Comparison of ENCODE assay signal across 8 cellular contexts in the genomic region with DNA sequence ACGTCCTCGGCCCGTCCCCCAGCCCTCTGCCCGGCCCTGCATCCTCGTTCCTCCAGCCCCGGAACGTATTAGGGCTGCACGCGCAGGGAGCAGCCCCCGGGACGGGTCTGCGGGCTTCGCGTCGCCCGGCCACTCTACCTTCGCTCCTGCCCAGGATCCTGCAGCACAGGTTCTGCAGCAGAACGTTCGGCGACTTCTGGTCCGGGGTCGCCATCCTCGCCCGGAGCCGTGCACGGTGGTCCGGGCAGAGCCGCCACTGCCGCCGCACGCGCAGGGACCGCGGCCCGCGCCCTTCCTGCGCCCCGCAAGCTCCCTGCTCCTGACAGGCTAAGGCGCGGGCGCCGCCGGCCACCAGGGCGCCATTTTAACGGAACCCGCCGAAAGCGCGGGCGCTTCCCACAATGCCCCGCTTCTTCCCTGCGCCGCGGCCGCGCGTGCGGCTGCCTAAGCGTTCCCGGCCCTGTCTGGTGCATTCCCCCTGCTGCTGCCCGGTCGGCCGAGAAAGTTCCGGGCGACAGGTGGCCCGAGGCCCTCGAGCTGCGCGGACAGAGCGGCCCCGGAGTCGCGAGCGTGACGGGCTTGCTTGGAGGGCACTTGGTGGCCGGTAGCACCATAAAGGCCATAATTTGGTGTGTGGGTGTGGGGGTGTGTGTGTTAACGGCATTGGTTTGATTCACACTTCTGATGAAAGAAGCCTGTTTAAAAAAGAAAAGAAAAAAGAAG. TPM values are rescaled to one million over a fixed set of nuclear protein-coding genes. Genes with fewer than 3 reads are reported as not detected.
DNase-seq lines count a peak whose midpoint lies in the region; ATAC-seq and TF ChIP-seq lines count a peak whose summit lies in the region.

A gene with protein sequence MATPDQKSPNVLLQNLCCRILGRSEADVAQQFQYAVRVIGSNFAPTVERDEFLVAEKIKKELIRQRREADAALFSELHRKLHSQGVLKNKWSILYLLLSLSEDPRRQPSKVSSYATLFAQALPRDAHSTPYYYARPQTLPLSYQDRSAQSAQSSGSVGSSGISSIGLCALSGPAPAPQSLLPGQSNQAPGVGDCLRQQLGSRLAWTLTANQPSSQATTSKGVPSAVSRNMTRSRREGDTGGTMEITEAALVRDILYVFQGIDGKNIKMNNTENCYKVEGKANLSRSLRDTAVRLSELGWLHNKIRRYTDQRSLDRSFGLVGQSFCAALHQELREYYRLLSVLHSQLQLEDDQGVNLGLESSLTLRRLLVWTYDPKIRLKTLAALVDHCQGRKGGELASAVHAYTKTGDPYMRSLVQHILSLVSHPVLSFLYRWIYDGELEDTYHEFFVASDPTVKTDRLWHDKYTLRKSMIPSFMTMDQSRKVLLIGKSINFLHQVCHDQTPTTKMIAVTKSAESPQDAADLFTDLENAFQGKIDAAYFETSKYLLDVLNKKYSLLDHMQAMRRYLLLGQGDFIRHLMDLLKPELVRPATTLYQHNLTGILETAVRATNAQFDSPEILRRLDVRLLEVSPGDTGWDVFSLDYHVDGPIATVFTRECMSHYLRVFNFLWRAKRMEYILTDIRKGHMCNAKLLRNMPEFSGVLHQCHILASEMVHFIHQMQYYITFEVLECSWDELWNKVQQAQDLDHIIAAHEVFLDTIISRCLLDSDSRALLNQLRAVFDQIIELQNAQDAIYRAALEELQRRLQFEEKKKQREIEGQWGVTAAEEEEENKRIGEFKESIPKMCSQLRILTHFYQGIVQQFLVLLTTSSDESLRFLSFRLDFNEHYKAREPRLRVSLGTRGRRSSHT (minus strand): TSS at position 387 of the 723 bp plus-strand sequence. CDS start 173 bp downstream, at position 214.

- no peaks in the 10 kb centered on the region for H3K9me3 ChIP-seq in HUES48 (ENCODE audit: control insufficient read depth, insufficient read depth, low read length)
- no peaks in the 10 kb centered on the region for H3K9me3 ChIP-seq in PC-3 (ENCODE audit: low read length)
- H3K9me3 ChIP-seq in mucosa of rectum (ENCODE audit: control insufficient read depth in 2 of 2, low read length in 2 of 2): no peaks in the 10 kb centered on the region

- no peaks in the 10 kb centered on the region for H3K9me2 ChIP-seq in PC-3 (replicated peaks; ENCODE audit: low read length)

- H3K79me2 ChIP-seq in PC-3 (ENCODE audit: low read length): peaks cover 56% of the 10 kb centered on the region

- ATAC-seq in GM21381 (IDR thresholded peaks at IDR 0.05; ENCODE audit: unreplicated experiment): peak; percentile 77
- peak; percentile 84 for ATAC-seq in PC-3

- peak within 1 kb of the TSS; percentile 92 for H3K4me2 ChIP-seq in PC-3 (ENCODE audit: low read length)

- intact Hi-C loops in PC-3 (cut with micrococcal nuclease): loop anchor here (5.0 kb wide), 1 partner anchor 61 kb away; no protein-coding TSS in a partner anchor

- DNase-seq in D341Med (ENCODE audit: low spot score) (peak; percentile 95), PC-3 (peak; percentile 72), activated T-cell treated with anti-CD3 and anti-CD28 coated beads for 48 hours (ENCODE audit: low read depth) (peak; percentile 78), epithelial cell of proximal tubule (ENCODE audit: low read depth) (no peak)
- peak; percentile 51 to 53 for DNase-seq in stimulated activated CD8-positive, alpha-beta memory T cell treated with anti-CD3 and anti-CD28 coated beads, Interleukin-4, amount 100 ng/mL, for 4 hours (ENCODE audit: low read depth in 2 of 2, low spot score in 1 of 2)

- peak within 1 kb of the TSS; percentile 93 for H3K27ac ChIP-seq in HUES48 (ENCODE audit: low read depth, low read length)
- H3K27ac ChIP-seq in PC-3 (ENCODE audit: low read length): peak within 1 kb of the TSS; percentile 96
- H3K27ac ChIP-seq in mucosa of rectum (ENCODE audit: low read depth in 2 of 2, low read length in 2 of 2): peak within 1 kb of the TSS; percentile 95 to 97

- TF ChIP-seq CTCF in PC-3 (conservative IDR thresholded peaks at IDR 0.05; ENCODE audit: low read depth, low read length): no peak
- no peak for TF ChIP-seq CTCF in epithelial cell of proximal tubule (conservative IDR thresholded peaks at IDR 0.05; ENCODE audit: low read depth, low read length)

- H2AFZ ChIP-seq in PC-3 (ENCODE audit: low read length): peak within 1 kb of the TSS; percentile 83

- H3K4me1 ChIP-seq in HUES48 (ENCODE audit: control insufficient read depth, insufficient read depth, low read length) (peaks cover 9% of the 10 kb centered on the region), PC-3 (ENCODE audit: insufficient read depth, low read length) (peaks cover 22% of the 10 kb centered on the region), mucosa of rectum (ENCODE audit: control insufficient read depth in 2 of 2, insufficient read depth in 2 of 2, low read length in 2 of 2) (peaks cover 6 to 14% of the 10 kb centered on the region in 2 donors)

- peak within 1 kb of the TSS; percentile 80 for H3K4me3 ChIP-seq in HUES48 (ENCODE audit: low read depth, low read length)
- peak within 1 kb of the TSS; percentile 91 for H3K4me3 ChIP-seq in PC-3 (ENCODE audit: low read length)
- peak within 1 kb of the TSS; percentile 89 for H3K4me3 ChIP-seq in epithelial cell of proximal tubule (ENCODE audit: low read depth, low read length)
- peak within 1 kb of the TSS; percentile 90 to 92 for H3K4me3 ChIP-seq in mucosa of rectum (ENCODE audit: low read length in 2 of 2)

- CTCF ChIA-PET in PC-3 (lab: Charles Lee): no interaction called here

- H3K9ac ChIP-seq in HUES48 (ENCODE audit: low read depth, low read length) (peak within 1 kb of the TSS; percentile 94), PC-3 (ENCODE audit: low read length) (peak within 1 kb of the TSS; percentile 100), mucosa of rectum (ENCODE audit: low read depth in 1 of 2, low read length in 2 of 2) (peak within 1 kb of the TSS; percentile 85 to 89)

- H3K27me3 ChIP-seq in HUES48 (ENCODE audit: control insufficient read depth, insufficient read depth, low read length): no peaks in the 10 kb centered on the region; the same call in 1 of the 2 replicates
- no peaks in the 10 kb centered on the region for H3K27me3 ChIP-seq in PC-3 (ENCODE audit: low read length)
- H3K27me3 ChIP-seq in mucosa of rectum (ENCODE audit: control insufficient read depth in 2 of 2, insufficient read depth in 2 of 2, low read length in 2 of 2): no peaks in the 10 kb centered on the region

- POLR2A ChIA-PET in PC-3 (lab: Charles Lee; ENCODE audit: unreplicated experiment): interaction anchor here (0.7 kb wide), 1 partner anchor 1673 kb away, joined by 4 read pairs; no protein-coding TSS in a partner anchor

- peaks cover 35% of the 10 kb centered on the region for H4K20me1 ChIP-seq in PC-3 (ENCODE audit: low read length)

- BruUV-seq in PC-3 (replicated peaks; lab: Mats Ljungman, UMichigan): no TSS peak

- H3K36me3 ChIP-seq in HUES48 (ENCODE audit: control insufficient read depth, insufficient read depth, low read length) (no peaks in the 10 kb centered on the region), PC-3 (ENCODE audit: low read depth, low read length) (no peaks in the 10 kb centered on the region), mucosa of rectum (ENCODE audit: control insufficient read depth in 2 of 2, insufficient read depth in 2 of 2, low read length in 2 of 2) (no peaks in the 10 kb centered on the region)

- no peaks in the 10 kb centered on the region for H3F3A ChIP-seq in PC-3 (ENCODE audit: low read length, unreplicated experiment)

RNA-seq across cellular contexts. Expression of the gene that starts here (rescaled TPM):
- total RNA-seq in PC-3 (2014; rRNA removed) (25.8 and 25.9 TPM in 2 replicates), epithelial cell of proximal tubule (16.1 and 16.4 TPM in 2 replicates)
